8 cellular contexts compared by ENCODE assay signal in the genomic region with DNA sequence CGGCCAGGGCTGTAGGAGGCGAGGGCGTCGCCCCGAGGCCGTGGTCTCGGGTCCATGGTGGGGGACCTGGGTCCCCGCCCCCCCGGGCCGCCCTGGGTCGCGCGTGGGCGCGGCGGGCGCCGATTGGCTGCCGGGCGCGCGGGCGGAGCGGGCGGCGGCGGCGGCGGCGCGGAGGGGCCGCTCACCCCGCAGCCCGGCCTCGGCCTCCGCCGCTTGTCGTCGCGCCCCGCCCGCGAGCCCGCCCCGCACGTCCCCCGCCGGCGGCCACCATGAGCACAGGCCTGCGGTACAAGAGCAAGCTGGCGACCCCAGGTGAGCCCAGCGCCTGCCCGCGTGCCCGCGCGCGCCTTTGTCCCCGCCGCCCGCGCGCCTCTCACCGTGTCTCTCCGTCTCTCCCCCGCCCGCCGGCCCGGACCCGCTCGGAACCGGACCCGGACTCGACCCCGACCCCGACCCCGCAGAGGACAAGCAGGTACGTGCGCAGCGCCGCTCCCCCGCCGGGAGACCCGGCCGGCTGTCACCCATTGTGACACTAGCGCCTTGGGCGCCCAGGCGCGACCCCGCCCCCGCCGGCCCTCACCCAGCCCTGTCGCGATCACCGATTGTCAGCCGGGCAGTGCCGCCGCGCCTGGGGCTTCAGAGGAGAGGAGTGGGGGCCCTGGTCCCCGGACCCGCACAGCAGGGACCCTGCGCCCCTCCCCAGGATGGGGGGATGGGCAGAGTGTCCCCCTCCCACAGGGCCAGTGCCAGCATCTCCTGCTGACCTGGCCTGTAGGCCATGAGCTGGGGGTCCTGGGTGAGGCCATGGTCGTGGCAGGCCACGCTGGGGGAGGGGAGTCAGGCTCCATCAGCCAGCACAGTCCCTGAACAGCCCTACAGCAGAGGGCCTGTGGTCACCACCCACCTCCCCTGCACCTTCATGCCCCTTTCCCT. TPM values are rescaled to one million over a fixed set of nuclear protein-coding genes. Genes with fewer than 3 reads are reported as not detected.
DNase-seq lines count a peak whose midpoint lies in the region; ATAC-seq and TF ChIP-seq lines count a peak whose summit lies in the region.

TSS of gene SEPTIN5 (plus strand) at position 184 of the 933 bp plus-strand sequence. CDS start at position 270, 86 bp downstream.

- no peak for TF ChIP-seq POLR2A in erythroblast (IDR thresholded peaks at IDR 0.05; ENCODE audit: low read length)

- no peaks in the 10 kb centered on the region for H3K9me3 ChIP-seq in BLaER1
- H3K9me3 ChIP-seq in OCI-LY1 (ENCODE audit: low read length) = no peaks in the 10 kb centered on the region

- DNase-seq in endothelial cell (ENCODE audit: low spot score) = no peak
- peak in 1 of 10 donors; percentile 57 for DNase-seq in naive thymus-derived CD8-positive, alpha-beta T cell
- no peak for DNase-seq in erythroblast (lab: John Stamatoyannopoulos, UW)

- H4K20me1 ChIP-seq in BLaER1 (peaks cover 16% of the 10 kb centered on the region), OCI-LY1 (ENCODE audit: insufficient read depth, low read length) (no peaks in the 10 kb centered on the region)

- H3K79me2 ChIP-seq in OCI-LY1 (ENCODE audit: insufficient read depth, low read length) = no peaks in the 10 kb centered on the region

- H3K36me3 Mint-ChIP-seq in endothelial cell (ENCODE audit: low read depth, unreplicated experiment) = peaks cover 3% of the 10 kb centered on the region
- H3K36me3 Mint-ChIP-seq in naive thymus-derived CD8-positive, alpha-beta T cell = no peaks in the 10 kb centered on the region

- peak within 1 kb of the TSS; percentile 73 for H3K4me3 ChIP-seq in BLaER1
- H3K4me3 ChIP-seq in OCI-LY1 (ENCODE audit: low read depth, low read length, poor library complexity, severe bottlenecking) = peak within 1 kb of the TSS; percentile 33

- POLR2A ChIA-PET in naive thymus-derived CD8-positive, alpha-beta T cell (lab: Charles Lee) = no interaction called here

- H3K27me3 ChIP-seq in BLaER1 (peaks cover 48% of the 10 kb centered on the region), OCI-LY1 (ENCODE audit: insufficient read depth, low read length) (peaks cover 9% of the 10 kb centered on the region)

- no peak within 1 kb of the TSS for H3K27ac ChIP-seq in BLaER1
- no peak within 1 kb of the TSS for H3K27ac ChIP-seq in OCI-LY1 (ENCODE audit: low read depth, low read length, poor library complexity, severe bottlenecking)

- H3K4me3 Mint-ChIP-seq in endothelial cell (ENCODE audit: unreplicated experiment) = peak within 1 kb of the TSS; percentile 79
- peak within 1 kb of the TSS; percentile 42 to 83 (median 76) for H3K4me3 Mint-ChIP-seq in naive thymus-derived CD8-positive, alpha-beta T cell

- peak in 1 of 2 donors; percentile 5 for ATAC-seq in naive thymus-derived CD8-positive, alpha-beta T cell
- ATAC-seq in HG03378 (IDR thresholded peaks at IDR 0.05; ENCODE audit: unreplicated experiment) (no peak), HG02852 (IDR thresholded peaks at IDR 0.05; ENCODE audit: unreplicated experiment) (no peak), HG03342 (IDR thresholded peaks at IDR 0.05; ENCODE audit: unreplicated experiment) (no peak)

- H3K4me1 ChIP-seq in BLaER1 = peaks cover 26% of the 10 kb centered on the region
- H3K4me1 ChIP-seq in OCI-LY1 (ENCODE audit: insufficient read depth, low read length, severe bottlenecking) = peaks cover 11% of the 10 kb centered on the region

- no peak for TF ChIP-seq CTCF in OCI-LY1 (IDR thresholded peaks at IDR 0.05; ENCODE audit: low read length)
- TF ChIP-seq CTCF in endothelial cell (IDR thresholded peaks at IDR 0.05; ENCODE audit: unreplicated experiment) = no peak

- peaks cover 22% of the 10 kb centered on the region for H3K27me3 Mint-ChIP-seq in endothelial cell (ENCODE audit: unreplicated experiment)
- peaks cover 1 to 23% (median 10%) of the 10 kb centered on the region in 5 donors for H3K27me3 Mint-ChIP-seq in naive thymus-derived CD8-positive, alpha-beta T cell

- no peaks in the 10 kb centered on the region for H3F3A ChIP-seq in OCI-LY1 (ENCODE audit: insufficient read depth, low read length)

- H3K9me2 ChIP-seq in OCI-LY1 (ENCODE audit: low read depth, low read length) = no peaks in the 10 kb centered on the region

- H2AFZ ChIP-seq in OCI-LY1 (ENCODE audit: low read length) = no peak within 1 kb of the TSS

- no peaks in the 10 kb centered on the region for H3K9me3 Mint-ChIP-seq in endothelial cell (ENCODE audit: unreplicated experiment)
- H3K9me3 Mint-ChIP-seq in naive thymus-derived CD8-positive, alpha-beta T cell = no peaks in the 10 kb centered on the region

- no peak within 1 kb of the TSS for H3K27ac Mint-ChIP-seq in endothelial cell (ENCODE audit: unreplicated experiment)
- peak within 1 kb of the TSS in 2 of 10 donors; percentile 35 to 53 for H3K27ac Mint-ChIP-seq in naive thymus-derived CD8-positive, alpha-beta T cell

- H3K4me2 ChIP-seq in BLaER1 = peak within 1 kb of the TSS; percentile 89
- peak within 1 kb of the TSS; percentile 41; the same call in 1 of the 2 replicates for H3K4me2 ChIP-seq in OCI-LY1 (ENCODE audit: low read length)

- H3K9ac ChIP-seq in BLaER1 = peak within 1 kb of the TSS; percentile 66
- no peak within 1 kb of the TSS for H3K9ac ChIP-seq in OCI-LY1 (ENCODE audit: low read length)

- peaks cover 1% of the 10 kb centered on the region; the same call in 1 of the 2 replicates for H3K36me3 ChIP-seq in BLaER1
- no peaks in the 10 kb centered on the region for H3K36me3 ChIP-seq in OCI-LY1 (ENCODE audit: insufficient read depth, low read length)

- peaks cover 2% of the 10 kb centered on the region for H3K4me1 Mint-ChIP-seq in endothelial cell (ENCODE audit: unreplicated experiment)
- peaks cover 3 to 14% (median 6%) of the 10 kb centered on the region in 4 donors for H3K4me1 Mint-ChIP-seq in naive thymus-derived CD8-positive, alpha-beta T cell

RNA-seq across cellular contexts. Expression of gene SEPTIN5, which starts in this region (rescaled TPM):
- 2.3 TPM for total RNA-seq in endothelial cell (ENCODE audit: unreplicated experiment)
- 1 to 10 TPM in 1 of 2 experiments, under 1 TPM in 1; 0.55 to 1.5 TPM for total RNA-seq in naive thymus-derived CD8-positive, alpha-beta T cell
- under 1 TPM in 1 of 3 donors, not detected in 2; 0.32 TPM for polyA plus RNA-seq in naive thymus-derived CD8-positive, alpha-beta T cell
